ENCODE assay signal across 30 cellular contexts in genomic region chr21:42711667-42712066, GRCh38. TPM values are rescaled to one million over a fixed set of nuclear protein-coding genes. Genes with fewer than 3 reads are reported as not detected.
DNase-seq lines count a peak whose midpoint lies in the region; ATAC-seq and TF ChIP-seq lines count a peak whose summit lies in the region.
"Had no signal": no experiment of that assay in that cellular context is flagged by ENCODE, and none has a peak within 500 bp of the region (broad histone marks: within the 10 kb centered on the region; RNA-seq: fewer than 3 reads in every experiment).

No MANE protein-coding gene starts in this region.

- peak; percentile 10 for DNase-seq in activated effector memory CD4-positive, alpha-beta T cell treated with anti-CD3 and anti-CD28 coated beads, Interleukin-2, amount 50 U/mL, for 16 hours
- no peak for DNase-seq in activated effector memory CD4-positive, alpha-beta T cell treated with Interleukin-2 at 50 U/mL for 16 hours
- DNase-seq in T-helper 17 cell (no peak), right lobe of liver (no peak), type B pancreatic cell (ENCODE audit: extremely low spot score, unreplicated experiment) (no peak), D341Med (ENCODE audit: low spot score) (no peak), GM23338 (ENCODE audit: low spot score) (no peak)
- DNase-seq in activated T-cell treated with anti-CD3 and anti-CD28 coated beads, Interleukin-2, amount 50 U/mL, for 72 hours, result no peak
- DNase-seq: activated CD8-positive, alpha-beta T cell treated with anti-CD3 and anti-CD28 coated beads, Interleukin-2, amount 10 ng/mL, durations not matched to agents 7 days and 5 days; activated naive CD8-positive, alpha-beta T cell treated with anti-CD3 and anti-CD28 coated beads for 36 hours; AML-193; anterior cingulate cortex; CD8-positive, alpha-beta memory T cell; colonic mucosa; effector CD4-positive, alpha-beta T cell; hippocampal formation; mammary epithelial cell; MG63; NCI-H2029 treated with DMSO at 0.1 percent for 48 hours; NCI-H524; Right ventricle myocardium superior; stomach; thyroid gland had no signal

- no peaks in the 10 kb centered on the region for H3K79me2 ChIP-seq in GM23338 (replicated peaks; ENCODE audit: insufficient read depth)

- peaks cover 8% of the 10 kb centered on the region; the same call in 1 of the 2 replicates for H3F3A ChIP-seq in GM23338 (replicated peaks; ENCODE audit: low read depth)

- no peaks in the 10 kb centered on the region for H3K27me3 Mint-ChIP-seq in T-helper 17 cell
- H3K27me3 Mint-ChIP-seq in type B pancreatic cell, result no peaks in the 10 kb centered on the region
- H3K27me3 Mint-ChIP-seq in GM23338 (ENCODE audit: insufficient read depth, low read depth, poor library complexity), result no peaks in the 10 kb centered on the region
- H3K27me3 Mint-ChIP-seq in activated T-cell treated with anti-CD3 and anti-CD28 coated beads, Interleukin-2, amount 50 U/mL, for 72 hours (ENCODE audit: low read depth), result no peaks in the 10 kb centered on the region
- H3K27me3 Mint-ChIP-seq: activated naive CD8-positive, alpha-beta T cell treated with anti-CD3 and anti-CD28 coated beads for 36 hours had no signal

- no peak overlapping the region for H3K4me2 ChIP-seq in GM23338
- H3K4me2 ChIP-seq: A549, KMS-11 had no signal

- no peaks in the 10 kb centered on the region for H3K36me3 Mint-ChIP-seq in T-helper 17 cell (ENCODE audit: low read depth)
- H3K36me3 Mint-ChIP-seq in type B pancreatic cell, result peaks cover 5% of the 10 kb centered on the region
- H3K36me3 Mint-ChIP-seq in GM23338 (ENCODE audit: low read depth), result peaks cover 13% of the 10 kb centered on the region
- H3K36me3 Mint-ChIP-seq in activated T-cell treated with anti-CD3 and anti-CD28 coated beads, Interleukin-2, amount 50 U/mL, for 72 hours (ENCODE audit: insufficient read depth in 2 of 2), result no peaks in the 10 kb centered on the region
- H3K36me3 Mint-ChIP-seq: activated naive CD8-positive, alpha-beta T cell treated with anti-CD3 and anti-CD28 coated beads for 36 hours; CD8-positive, alpha-beta memory T cell had no signal

- ATAC-seq in T-helper 17 cell (no peak), right lobe of liver (peak; percentile 90 to 98 (median 96)), GM23338 (no peak)
- ATAC-seq in activated T-cell treated with anti-CD3 and anti-CD28 coated beads, Interleukin-2, amount 50 U/mL, for 72 hours (replicated peaks in 1 of 2), result no peak
- ATAC-seq: A549; activated CD8-positive, alpha-beta T cell treated with anti-CD3 and anti-CD28 coated beads, Interleukin-2, amount 10 ng/mL, durations not matched to agents 7 days and 5 days; gastroesophageal sphincter; GM12878; sciatic nerve had no signal

- peak overlapping the region; percentile 29 for H3K27ac Mint-ChIP-seq in T-helper 17 cell
- H3K27ac Mint-ChIP-seq in type B pancreatic cell, result peak overlapping the region; percentile 15
- no peak overlapping the region for H3K27ac Mint-ChIP-seq in GM23338
- no peak overlapping the region for H3K27ac Mint-ChIP-seq in activated T-cell treated with anti-CD3 and anti-CD28 coated beads, Interleukin-2, amount 50 U/mL, for 72 hours
- H3K27ac Mint-ChIP-seq: activated CD8-positive, alpha-beta T cell treated with anti-CD3 and anti-CD28 coated beads, Interleukin-2, amount 10 ng/mL, durations not matched to agents 7 days and 5 days; activated naive CD8-positive, alpha-beta T cell treated with anti-CD3 and anti-CD28 coated beads for 36 hours; activated T-helper 2 cell treated with anti-CD3 and anti-CD28 coated beads, Interferon-gamma antibody, Interleukin-2, Interleukin-4, amounts not matched to agents 10 μg/mL and 5 μg/mL and 100 μg/mL, durations not matched to agents 14 hours and 24 hours and 36 hours; CD8-positive, alpha-beta memory T cell had no signal

- H3K27me3 ChIP-seq in right lobe of liver (no peaks in the 10 kb centered on the region), GM23338 (ENCODE audit: insufficient read depth) (no peaks in the 10 kb centered on the region)
- H3K27me3 ChIP-seq: colonic mucosa, gastroesophageal sphincter, MG63, stomach, thyroid gland, vagina had no signal

- H3K9me3 ChIP-seq in T-helper 17 cell (ENCODE audit: control insufficient read depth, low read length, poor library complexity, severe bottlenecking) (no peaks in the 10 kb centered on the region), right lobe of liver (no peaks in the 10 kb centered on the region)
- H3K9me3 ChIP-seq: A549, colonic mucosa, gastroesophageal sphincter, MG63, stomach, thyroid gland, vagina had no signal

- H3K4me1 Mint-ChIP-seq in T-helper 17 cell, result no peaks in the 10 kb centered on the region
- peaks cover 15% of the 10 kb centered on the region for H3K4me1 Mint-ChIP-seq in type B pancreatic cell (ENCODE audit: unreplicated experiment)
- peaks cover 13% of the 10 kb centered on the region for H3K4me1 Mint-ChIP-seq in GM23338
- no peaks in the 10 kb centered on the region for H3K4me1 Mint-ChIP-seq in activated T-cell treated with anti-CD3 and anti-CD28 coated beads, Interleukin-2, amount 50 U/mL, for 72 hours (ENCODE audit: low read depth)
- H3K4me1 Mint-ChIP-seq: activated naive CD8-positive, alpha-beta T cell treated with anti-CD3 and anti-CD28 coated beads for 36 hours; CD8-positive, alpha-beta memory T cell had no signal

- peak; percentile 17 for TF ChIP-seq POLR2A in right lobe of liver (IDR thresholded peaks at IDR 0.05)

- intact Hi-C loops in right lobe of liver (cut with DNase I), result no loop called here

- H3K4me3 Mint-ChIP-seq in T-helper 17 cell (no peak overlapping the region), type B pancreatic cell (no peak overlapping the region), GM23338 (no peak overlapping the region)
- no peak overlapping the region for H3K4me3 Mint-ChIP-seq in activated T-cell treated with anti-CD3 and anti-CD28 coated beads, Interleukin-2, amount 50 U/mL, for 72 hours
- H3K4me3 Mint-ChIP-seq: activated CD8-positive, alpha-beta T cell treated with anti-CD3 and anti-CD28 coated beads, Interleukin-2, amount 10 ng/mL, durations not matched to agents 7 days and 5 days; activated naive CD8-positive, alpha-beta T cell treated with anti-CD3 and anti-CD28 coated beads for 36 hours; CD8-positive, alpha-beta memory T cell had no signal

- no peaks in the 10 kb centered on the region; the same call in 1 of the 2 replicates for H4K20me1 ChIP-seq in GM23338 (replicated peaks; ENCODE audit: insufficient read depth)

- H3K4me3 ChIP-seq in right lobe of liver (no peak overlapping the region), GM23338 (no peak overlapping the region)
- H3K4me3 ChIP-seq: A549, colonic mucosa, gastroesophageal sphincter, GM12878, MG63, stomach, thyroid gland, vagina had no signal

- peak overlapping the region in 2 of 3 donors; percentile 45 to 58 for H3K27ac ChIP-seq in right lobe of liver
- no peak overlapping the region for H3K27ac ChIP-seq in GM23338 (ENCODE audit: low read depth)
- H3K27ac ChIP-seq: A549, colonic mucosa, gastroesophageal sphincter, KMS-11, stomach, thyroid gland, vagina had no signal

- H3K4me1 ChIP-seq in right lobe of liver, result peaks cover 0 to 22% (median 3%) of the 10 kb centered on the region in 4 donors
- peaks cover 9% of the 10 kb centered on the region; the same call in 1 of the 2 replicates for H3K4me1 ChIP-seq in GM23338 (ENCODE audit: insufficient read depth)
- H3K4me1 ChIP-seq: A549, colonic mucosa, gastroesophageal sphincter, thyroid gland, vagina had no signal

- TF ChIP-seq CTCF in right lobe of liver (IDR thresholded peaks at IDR 0.05) (no peak), type B pancreatic cell (conservative IDR thresholded peaks at IDR 0.05) (no peak), GM23338 (conservative IDR thresholded peaks at IDR 0.05; ENCODE audit: low read depth in 2 of 2) (no peak)

- H3K36me3 ChIP-seq in right lobe of liver (no peaks in the 10 kb centered on the region), GM23338 (ENCODE audit: insufficient read depth) (0 out of 2 replicates have a peak, but pooled peaks cover 3% of the 10 kb centered on the region)
- H3K36me3 ChIP-seq: colonic mucosa, gastroesophageal sphincter, MG63, stomach, thyroid gland, vagina had no signal

- 30% methylated on average over 4 of the region's 4 CpGs for WGBS in right lobe of liver (ENCODE audit: insufficient coverage, low coverage, low lambda C conversion rate, missing lambda C conversion rate)

- H2AFZ ChIP-seq in GM23338, result no peak overlapping the region

- no peaks in the 10 kb centered on the region for H3K9me3 Mint-ChIP-seq in type B pancreatic cell
- no peaks in the 10 kb centered on the region for H3K9me3 Mint-ChIP-seq in GM23338
- H3K9me3 Mint-ChIP-seq in activated T-cell treated with anti-CD3 and anti-CD28 coated beads, Interleukin-2, amount 50 U/mL, for 72 hours, result no peaks in the 10 kb centered on the region
- H3K9me3 Mint-ChIP-seq: activated naive CD8-positive, alpha-beta T cell treated with anti-CD3 and anti-CD28 coated beads for 36 hours; activated T-helper 2 cell treated with anti-CD3 and anti-CD28 coated beads, Interferon-gamma antibody, Interleukin-2, Interleukin-4, amounts not matched to agents 10 μg/mL and 5 μg/mL and 100 μg/mL, durations not matched to agents 14 hours and 24 hours and 36 hours; CD8-positive, alpha-beta memory T cell had no signal

- H3K9me2 ChIP-seq in GM23338 (ENCODE audit: insufficient read depth), result no peaks in the 10 kb centered on the region

TF ChIP-seq in GM23338, 12 proteins besides CTCF, POLR2A, EP300 and RAD21 (continues in another document):
- TF ChIP-seq CREB1 (CRISPR knock-in tag; IDR thresholded peaks at IDR 0.05; ENCODE audit: low read depth) (no peak), STAT1 (IDR thresholded peaks at IDR 0.05; ENCODE audit: unreplicated experiment) (no peak), JUNB (IDR thresholded peaks at IDR 0.05; ENCODE audit: unreplicated experiment) (no peak), ZNF114 (CRISPR knock-in tag; IDR thresholded peaks at IDR 0.05) (no peak), EZH2phosphoT487 (IDR thresholded peaks at IDR 0.05; ENCODE audit: unreplicated experiment) (no peak)

RNA-seq across cellular contexts. Expression of gene PDE9A, which starts 58.2 kb away (rescaled TPM):
- 1 to 10 TPM; 4.9 to 6.6 TPM for total RNA-seq in T-helper 17 cell
- 1 to 10 TPM; 1.1 to 5.9 (median 3.3) TPM for total RNA-seq in right lobe of liver
- total RNA-seq in type B pancreatic cell (ENCODE audit: low replicate concordance), result 15.2 and 18.6 TPM in 2 replicates
- total RNA-seq in GM23338 (2014; rRNA removed; shearing (Covaris generic)), result 26.5 and 33.3 TPM in 2 replicates
- polyA plus RNA-seq in GM23338 (2016; fragmentation: Nextera tagmentation; extraction: Ambion mirVana), result 27.2 and 31.1 TPM in 2 replicates
- 10 to 100 TPM; 11.8 to 19.3 TPM for total RNA-seq in activated T-cell treated with anti-CD3 and anti-CD28 coated beads, Interleukin-2, amount 50 U/mL, for 72 hours

Comparison
In these comparisons a context has a peak if more than half of its experiments do, and no peak if none do; other contexts are left out.
1. ATAC-seq: peak in right lobe of liver (4 of 4); none in T-helper 17 cell (single experiment), GM23338 (single experiment) and activated T-cell treated with anti-CD3 and anti-CD28 coated beads, Interleukin-2, amount 50 U/mL, for 72 hours (0 of 2).
2. H3K27ac Mint-ChIP-seq: peak in T-helper 17 cell (single experiment) and type B pancreatic cell (single experiment); none in GM23338 (single experiment) and activated T-cell treated with anti-CD3 and anti-CD28 coated beads, Interleukin-2, amount 50 U/mL, for 72 hours (single experiment).